ENCODE assay signal across 9 cellular contexts in the genomic region with DNA sequence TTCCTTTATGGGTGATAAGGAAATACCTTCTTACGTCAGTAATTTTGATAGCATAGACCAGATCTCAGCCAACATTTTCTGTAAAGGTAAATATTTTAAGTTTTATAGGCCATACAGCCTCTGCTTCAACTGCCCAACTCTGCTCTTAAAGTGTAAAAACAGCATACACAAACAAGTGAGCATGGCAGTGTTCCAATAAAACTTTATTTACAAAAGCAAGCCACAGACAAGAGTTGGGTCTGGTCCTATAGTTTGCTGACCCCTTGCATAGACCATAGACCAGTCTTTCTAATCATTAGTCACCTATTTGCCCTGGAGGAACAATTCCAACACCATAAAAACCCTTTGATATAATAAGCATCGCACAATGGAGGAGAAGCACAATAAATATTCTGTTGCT.
"Had no signal": no experiment of that assay in that cellular context is flagged by ENCODE, and none has a peak within 500 bp of the region (broad histone marks: within the 10 kb centered on the region; RNA-seq: fewer than 3 reads in every experiment).

No MANE protein-coding gene starts in this region.

- H3K9ac ChIP-seq: GM23248, KMS-11 had no signal

- DNase-seq: GM23248, H7, HFFc6, IMR-90, KBM-7 had no signal

- H3K27ac ChIP-seq: GM23248, KMS-11 had no signal

- H3K4me1 ChIP-seq: HAP-1 had no signal

- H2AFZ ChIP-seq: GM23248 had no signal

- H3K36me3 ChIP-seq: HAP-1 had no signal

- ATAC-seq: HCT116 had no signal

- H3K9me3 ChIP-seq: HAP-1 had no signal

- FAIRE-seq: HTR-8/SVneo had no signal

- H3K4me3 Mint-ChIP-seq: HFFc6 had no signal

- H3K27ac Mint-ChIP-seq: HFFc6 had no signal

- H3K4me3 ChIP-seq: GM23248, HAP-1 had no signal

- H3K4me2 ChIP-seq: KMS-11 had no signal
